ENCODE assay signal across 16 cellular contexts in the genomic region with DNA sequence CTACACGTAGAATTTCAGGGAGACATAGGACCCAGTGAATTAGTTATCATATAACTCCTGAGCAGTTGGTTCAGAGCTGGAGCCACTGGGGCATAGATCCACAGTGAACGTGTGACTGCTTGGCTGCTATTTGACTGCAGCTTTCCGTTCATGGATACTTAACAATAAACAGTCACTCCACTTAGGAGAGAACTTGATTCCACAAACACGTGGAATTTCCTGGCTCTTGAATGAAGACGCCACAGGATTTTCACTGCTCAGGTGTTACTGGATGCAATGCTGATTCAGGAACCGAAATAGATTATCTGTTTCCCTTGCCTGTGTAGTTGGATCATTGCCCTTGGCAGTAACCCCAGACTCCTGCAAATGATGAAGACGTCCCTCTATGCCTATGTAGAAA.
DNase-seq lines count a peak whose midpoint lies in the region; ATAC-seq and TF ChIP-seq lines count a peak whose summit lies in the region.
"Had no signal": no experiment of that assay in that cellular context is flagged by ENCODE, and none has a peak within 500 bp of the region (broad histone marks: within the 10 kb centered on the region; RNA-seq: fewer than 3 reads in every experiment).

No MANE protein-coding gene starts in this region.

- peaks cover 4% of the 10 kb centered on the region for H3K4me1 ChIP-seq in foreskin keratinocyte

- in situ Hi-C loops in Caki2 (cut with HindIII; ENCODE audit: low pct_unique_long_range_greater_than_20kb, low sequenced_read_pairs) (no loop called here), GM13977 (cut with MboI; ENCODE audit: low pct_unique_long_range_greater_than_20kb, low sequenced_read_pairs, unreplicated experiment) (no loop called here)

- H3K36me3 ChIP-seq in SK-N-MC (ENCODE audit: insufficient read depth, low read length) = no peaks in the 10 kb centered on the region

- no peak overlapping the region for H3K9ac ChIP-seq in SK-N-MC (ENCODE audit: insufficient read length)

- H3K9me3 ChIP-seq in SK-N-MC (ENCODE audit: low read depth, low read length) = no peaks in the 10 kb centered on the region

- no peak for TF ChIP-seq CTCF in GM13977 (IDR thresholded peaks at IDR 0.05; ENCODE audit: extremely low read depth, insufficient read depth, missing control alignments)
- no peak for TF ChIP-seq CTCF in foreskin keratinocyte (conservative IDR thresholded peaks at IDR 0.05)

- no peak overlapping the region for H3K4me3 ChIP-seq in SK-N-MC

- peak overlapping the region; percentile 9; the same call in 1 of the 2 replicates for H3K27ac ChIP-seq in SK-N-MC
- no peak overlapping the region for H3K27ac ChIP-seq in foreskin keratinocyte
- H3K27ac ChIP-seq: HL-60 had no signal

- no peak for ATAC-seq in foreskin keratinocyte
- ATAC-seq: HCT116 had no signal

- DNase-seq in Caki2 (ENCODE audit: low read depth) (peak; percentile 51), NCI-H2029 (lab: John Stamatoyannopoulos, UW) (peak; percentile 78), SK-N-MC (ENCODE audit: low read depth, low spot score) (no peak), kidney tubule cell (ENCODE audit: low spot score) (peak; percentile 91), GM19238 (ENCODE audit: insufficient read length, low spot score) (no peak), GM13977 (ENCODE audit: low spot score) (no peak), foreskin keratinocyte (no peak)
- DNase-seq in stimulated activated CD4-positive, alpha-beta T cell treated with anti-CD3 and anti-CD28 coated beads, Interleukin-12 subunit alpha, Interleukin-12 subunit beta, amount 100 ng/mL, for 4 hours = no peak
- DNase-seq: activated CD4-positive, CD25-positive, alpha-beta regulatory T cell treated with anti-CD3 and anti-CD28 coated beads, Interleukin-2, amount 50 U/mL, for 72 hours; activated CD8-positive, alpha-beta memory T cell treated with anti-CD3 and anti-CD28 coated beads, Interleukin-2, amount 50 U/mL, for 48 hours; effector CD4-positive, alpha-beta T cell; Karpas-422; NCI-H446 treated with DMSO at 0.1 percent for 48 hours; T-helper 2 cell had no signal

- no peaks in the 10 kb centered on the region for H3K27me3 ChIP-seq in foreskin keratinocyte

Comparison
In these comparisons a context has a peak if more than half of its experiments do, and no peak if none do; other contexts are left out.
1. DNase-seq: peak in Caki2 (single experiment), NCI-H2029 (single experiment) and kidney tubule cell (single experiment); none in SK-N-MC (single experiment), GM19238 (single experiment), stimulated activated CD4-positive, alpha-beta T cell treated with anti-CD3 and anti-CD28 coated beads, Interleukin-12 subunit alpha, Interleukin-12 subunit beta, amount 100 ng/mL, for 4 hours (single experiment), GM13977 (single experiment) and foreskin keratinocyte (0 of 2).